Comparison of ENCODE assay signal across 12 cellular contexts in the genomic region with DNA sequence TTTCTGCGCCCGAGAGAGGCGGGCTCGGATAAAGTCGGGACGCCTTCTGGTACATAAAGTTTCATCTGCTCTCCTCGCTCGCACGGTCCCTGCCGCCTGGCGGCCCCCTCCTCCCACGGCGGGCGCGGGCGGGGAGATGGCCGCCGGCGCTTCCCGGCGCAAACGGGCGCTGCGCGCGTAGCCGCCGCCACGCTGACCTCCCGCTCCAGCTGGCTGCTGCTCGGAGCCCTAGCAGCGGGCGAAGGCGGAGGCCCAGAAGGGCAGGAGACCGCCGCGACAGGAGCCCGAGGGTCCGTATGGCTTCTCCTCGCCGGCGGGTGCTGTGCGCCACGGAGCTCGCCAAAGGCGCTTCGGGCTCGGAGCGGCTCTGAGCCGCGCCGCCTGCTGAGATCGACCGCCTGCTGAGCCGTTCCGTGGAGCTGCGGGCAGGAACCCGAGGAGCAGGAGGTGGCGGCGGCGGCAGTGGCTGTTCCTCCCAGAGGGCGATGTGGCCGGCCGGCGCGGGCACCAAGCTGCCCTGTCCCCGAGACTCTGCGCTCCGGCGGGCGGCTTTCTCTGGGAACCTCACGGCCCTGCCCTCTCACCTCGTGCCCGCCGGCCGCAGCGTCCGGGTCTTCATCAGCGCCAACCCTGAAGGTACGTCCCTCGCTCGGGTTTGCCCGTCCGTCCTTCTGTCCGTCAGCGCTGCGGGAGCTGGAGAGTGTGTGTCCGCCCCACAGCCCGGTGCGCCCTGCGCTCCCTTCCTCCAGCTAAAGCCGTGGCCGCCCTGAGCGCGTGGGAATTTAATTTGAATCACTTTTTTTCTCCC. TPM values are rescaled to one million over a fixed set of nuclear protein-coding genes. Genes with fewer than 3 reads are reported as not detected.
DNase-seq lines count a peak whose midpoint lies in the region; FAIRE-seq and TF ChIP-seq lines count a peak whose summit lies in the region.
"Had no signal": no experiment of that assay in that cellular context is flagged by ENCODE, and none has a peak within 500 bp of the region (broad histone marks: within the 10 kb centered on the region; RNA-seq: fewer than 3 reads in every experiment).

NWD2 (plus strand) TSS at position 161 of the 808 bp plus-strand sequence; CDS start at position 486, 325 bp downstream.

- CTCF ChIA-PET in activated CD4-positive, alpha-beta T cell treated with anti-CD3 and anti-CD28 coated beads, Interleukin-2, amount 10 ng/mL, durations not matched to agents 7 days and 5 days (lab: Charles Lee), result no interaction called here

- peak within 1 kb of the TSS; percentile 87 for H3K4me3 Mint-ChIP-seq in neural crest cell
- no peak within 1 kb of the TSS for H3K4me3 Mint-ChIP-seq in activated CD4-positive, alpha-beta T cell treated with anti-CD3 and anti-CD28 coated beads, Interleukin-2, amount 10 ng/mL, durations not matched to agents 7 days and 5 days
- H3K4me3 Mint-ChIP-seq: memory B cell had no signal

- no peak for FAIRE-seq in frontal cortex (lab: Jason Lieb, UNC)

- POLR2A ChIA-PET in activated CD4-positive, alpha-beta T cell treated with anti-CD3 and anti-CD28 coated beads, Interleukin-2, amount 10 ng/mL, durations not matched to agents 7 days and 5 days (lab: Charles Lee), result no interaction called here

- no peak within 1 kb of the TSS for H3K27ac Mint-ChIP-seq in neural crest cell (ENCODE audit: unreplicated experiment)
- no peak within 1 kb of the TSS for H3K27ac Mint-ChIP-seq in activated CD4-positive, alpha-beta T cell treated with anti-CD3 and anti-CD28 coated beads, Interleukin-2, amount 10 ng/mL, durations not matched to agents 7 days and 5 days
- H3K27ac Mint-ChIP-seq: memory B cell had no signal

- H3K9me3 Mint-ChIP-seq in neural crest cell, result no peaks in the 10 kb centered on the region
- H3K9me3 Mint-ChIP-seq in activated CD4-positive, alpha-beta T cell treated with anti-CD3 and anti-CD28 coated beads, Interleukin-2, amount 10 ng/mL, durations not matched to agents 7 days and 5 days, result no peaks in the 10 kb centered on the region
- H3K9me3 Mint-ChIP-seq: memory B cell had no signal

- H3K36me3 Mint-ChIP-seq in neural crest cell (ENCODE audit: low read depth), result no peaks in the 10 kb centered on the region
- H3K36me3 Mint-ChIP-seq in activated CD4-positive, alpha-beta T cell treated with anti-CD3 and anti-CD28 coated beads, Interleukin-2, amount 10 ng/mL, durations not matched to agents 7 days and 5 days (ENCODE audit: low read depth), result no peaks in the 10 kb centered on the region
- H3K36me3 Mint-ChIP-seq: memory B cell had no signal

- DNase-seq in D341Med (ENCODE audit: low spot score) (peak; percentile 79), NCI-H446 treated with DMSO at 0.1 percent for 48 hours (lab: John Stamatoyannopoulos, UW) (peak; percentile 19), frontal cortex (ENCODE audit: low spot score in 2 of 2) (peak in 1 of 2 donors; percentile 28), neural crest cell (ENCODE audit: low read depth, low spot score) (peak; percentile 42), GF-D8 (lab: John Stamatoyannopoulos, UW) (no peak)
- DNase-seq in stimulated activated CD4-positive, alpha-beta T cell treated with anti-CD3 and anti-CD28 coated beads, Interleukin-1b, Interleukin-23, amount 100 ng/mL, for 48 hours, result no peak
- no peak for DNase-seq in activated effector memory CD4-positive, alpha-beta T cell treated with Interleukin-2 at 50 U/mL for 16 hours
- no peak for DNase-seq in activated CD4-positive, alpha-beta T cell treated with anti-CD3 and anti-CD28 coated beads, Interleukin-2, amount 10 ng/mL, durations not matched to agents 7 days and 5 days
- DNase-seq: activated CD4-positive, alpha-beta T cell treated with anti-CD3 and anti-CD28 coated beads for 1 hour; caudate nucleus; NCI-H524 treated with DMSO at 0.1 percent for 48 hours had no signal

- peaks cover 98% of the 10 kb centered on the region for H3K27me3 Mint-ChIP-seq in neural crest cell (ENCODE audit: low read depth)
- H3K27me3 Mint-ChIP-seq in activated CD4-positive, alpha-beta T cell treated with anti-CD3 and anti-CD28 coated beads, Interleukin-2, amount 10 ng/mL, durations not matched to agents 7 days and 5 days, result peaks cover 55% of the 10 kb centered on the region

- H3K4me1 Mint-ChIP-seq in neural crest cell, result peaks cover 8% of the 10 kb centered on the region
- peaks cover 2% of the 10 kb centered on the region for H3K4me1 Mint-ChIP-seq in activated CD4-positive, alpha-beta T cell treated with anti-CD3 and anti-CD28 coated beads, Interleukin-2, amount 10 ng/mL, durations not matched to agents 7 days and 5 days
- H3K4me1 Mint-ChIP-seq: memory B cell had no signal

- peak; percentile 33 for TF ChIP-seq CTCF in neural crest cell (conservative IDR thresholded peaks at IDR 0.05)

RNA-seq across cellular contexts. Expression of gene NWD2, which starts in this region (rescaled TPM):
- 21.2 TPM for total RNA-seq in frontal cortex
- 0.02 and 0.05 TPM in 2 replicates for total RNA-seq in neural crest cell
- total RNA-seq in activated CD4-positive, alpha-beta T cell treated with anti-CD3 and anti-CD28 coated beads, Interleukin-2, amount 10 ng/mL, durations not matched to agents 7 days and 5 days, result not detected

Comparison
In these comparisons a context has a peak if more than half of its experiments do, and no peak if none do; other contexts are left out.
1. RNA of gene NWD2 (total RNA-seq): 21.2 TPM in frontal cortex (single experiment); 0.02 to 0.05 TPM in neural crest cell and not detected in activated CD4-positive, alpha-beta T cell treated with anti-CD3 and anti-CD28 coated beads, Interleukin-2, amount 10 ng/mL, durations not matched to agents 7 days and 5 days; every median in the first group is over 10 times any median in the second.
2. Peak in DNase-seq in neural crest cell; RNA of the gene not detected or under 1 TPM.
3. DNase-seq: peak in D341Med (single experiment) and NCI-H446 treated with DMSO at 0.1 percent for 48 hours (single experiment); none in GF-D8 (single experiment), stimulated activated CD4-positive, alpha-beta T cell treated with anti-CD3 and anti-CD28 coated beads, Interleukin-1b, Interleukin-23, amount 100 ng/mL, for 48 hours (single experiment), activated effector memory CD4-positive, alpha-beta T cell treated with Interleukin-2 at 50 U/mL for 16 hours (single experiment) and activated CD4-positive, alpha-beta T cell treated with anti-CD3 and anti-CD28 coated beads, Interleukin-2, amount 10 ng/mL, durations not matched to agents 7 days and 5 days (single experiment).